In the genomic region with DNA sequence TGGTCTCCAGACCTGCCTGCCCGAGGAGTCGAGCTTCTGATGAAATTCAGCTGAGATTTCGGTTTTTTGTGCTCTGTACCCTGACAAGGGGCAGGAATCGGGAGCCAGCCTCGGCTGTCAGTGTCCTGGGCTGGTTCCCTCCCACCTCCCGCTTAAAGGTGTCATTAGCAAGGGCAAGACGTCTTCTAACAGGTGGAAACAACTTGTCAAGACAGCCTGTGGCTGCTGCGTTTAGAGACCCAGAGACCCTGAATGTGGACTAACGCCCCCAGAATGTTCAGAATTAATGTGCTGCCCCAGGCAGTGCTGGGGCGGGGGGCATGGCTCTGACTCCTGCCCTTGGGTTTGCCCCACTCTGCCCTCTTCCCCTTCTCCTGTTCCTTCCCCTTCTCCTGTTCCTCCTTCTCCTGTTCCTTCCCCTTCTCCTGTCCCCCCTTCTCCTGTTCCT, we compare ENCODE assay signal across 16 cellular contexts.
"Had no signal": no experiment of that assay in that cellular context is flagged by ENCODE, and none has a peak within 500 bp of the region (broad histone marks: within the 10 kb centered on the region; RNA-seq: fewer than 3 reads in every experiment).

No MANE protein-coding gene starts in this region.

- ATAC-seq: gastrocnemius medialis; heart right ventricle; left lobe of liver; mucosa of descending colon; naive thymus-derived CD8-positive, alpha-beta T cell had no signal

- H3K4me1 ChIP-seq: gastrocnemius medialis, sigmoid colon, suprapubic skin, tibial artery had no signal

- H3K36me3 Mint-ChIP-seq: naive thymus-derived CD8-positive, alpha-beta T cell had no signal

- H3K27ac ChIP-seq: gastrocnemius medialis, heart right ventricle, neutrophil, sigmoid colon, skin epidermis, suprapubic skin, tibial artery had no signal

- H3K9me3 ChIP-seq: gastrocnemius medialis, heart right ventricle, mucosa of descending colon, neutrophil, sigmoid colon, suprapubic skin, tibial artery had no signal

- H3K9me3 Mint-ChIP-seq: naive thymus-derived CD8-positive, alpha-beta T cell had no signal

- H3K4me3 ChIP-seq: gastrocnemius medialis, heart right ventricle, mucosa of descending colon, sigmoid colon, skin epidermis, suprapubic skin, tibial artery had no signal

- H3K4me1 Mint-ChIP-seq: naive thymus-derived CD8-positive, alpha-beta T cell had no signal

- H3K36me3 ChIP-seq: gastrocnemius medialis, heart right ventricle, neutrophil, sigmoid colon, suprapubic skin, tibial artery had no signal

- H3K4me3 Mint-ChIP-seq: naive thymus-derived CD8-positive, alpha-beta T cell had no signal

- DNase-seq: dermis blood vessel endothelial cell; effector CD4-positive, alpha-beta T cell; gastrocnemius medialis; heart right ventricle; hypothalamus; kidney glomerular epithelial cell; mucosa of descending colon; naive thymus-derived CD8-positive, alpha-beta T cell; sigmoid colon; stimulated activated CD4-positive, alpha-beta T cell treated with anti-CD3 and anti-CD28 coated beads, Interleukin-2, amount 100 ng/mL, for 24 hours; stimulated activated naive CD4-positive, alpha-beta T cell treated with Interleukin-2 at 50 U/mL for 16 hours; tibial artery had no signal

- H3K27ac Mint-ChIP-seq: naive thymus-derived CD8-positive, alpha-beta T cell had no signal
